ENCODE assay signal across 24 cellular contexts in genomic region chr20:40073535-40074111, GRCh38.
DNase-seq lines count a peak whose midpoint lies in the region; TF ChIP-seq lines count a peak whose summit lies in the region.
"Had no signal": no experiment of that assay in that cellular context is flagged by ENCODE, and none has a peak within 500 bp of the region (broad histone marks: within the 10 kb centered on the region; RNA-seq: fewer than 3 reads in every experiment).

No MANE protein-coding gene starts in this region.

- H3K27ac ChIP-seq in HUES64 (ENCODE audit: low read depth, low read length) (peak overlapping the region; percentile 71; the same call in 1 of the 2 replicates), tibial artery (no peak overlapping the region), stomach (no peak overlapping the region)
- H3K27ac ChIP-seq: ascending aorta, heart right ventricle, spleen had no signal

- H3K4me3 ChIP-seq in AG04449 (ENCODE audit: low read depth, low read length) (no peak overlapping the region), HUES64 (ENCODE audit: low read length) (no peak overlapping the region), astrocyte of the spinal cord (ENCODE audit: low read depth, low read length) (no peak overlapping the region), tibial artery (no peak overlapping the region), stomach (no peak overlapping the region)
- H3K4me3 ChIP-seq: ascending aorta, heart right ventricle, spleen had no signal

- WGBS in HUES64, result 12% methylated on average over 4 of the region's 4 CpGs
- 35 to 39% (median 36%) methylated on average over 4 of the region's 4 CpGs for whole genome bisulfite sequencing in stomach, 5 donors

- TF ChIP-seq CTCF in AG04449 (IDR thresholded peaks at IDR 0.05; ENCODE audit: insufficient read depth, low read length, missing control alignments), result no peak
- no peak for TF ChIP-seq CTCF in astrocyte of the spinal cord (IDR thresholded peaks at IDR 0.05; ENCODE audit: low read depth, low read length)
- TF ChIP-seq CTCF in tibial artery (IDR thresholded peaks at IDR 0.05), result no peak
- TF ChIP-seq CTCF in stomach (IDR thresholded peaks at IDR 0.05), result no peak
- no peak for TF ChIP-seq CTCF in GM20000 (IDR thresholded peaks at IDR 0.05; ENCODE audit: extremely low read depth, missing control alignments)

- H3K36me3 ChIP-seq in HUES64 (ENCODE audit: insufficient read depth, low read length), result no peaks in the 10 kb centered on the region
- H3K36me3 ChIP-seq in tibial artery, result no peaks in the 10 kb centered on the region
- no peaks in the 10 kb centered on the region for H3K36me3 ChIP-seq in stomach
- H3K36me3 ChIP-seq: ascending aorta, heart right ventricle, spleen had no signal

- POLR2A ChIA-PET in AG04449 (lab: Yijun Ruan, JAX), result no interaction called here

- H3K27me3 ChIP-seq in HUES64 (ENCODE audit: insufficient read depth, low read length) (no peaks in the 10 kb centered on the region), tibial artery (no peaks in the 10 kb centered on the region), stomach (no peaks in the 10 kb centered on the region)
- H3K27me3 ChIP-seq: ascending aorta, heart right ventricle had no signal

- TF ChIP-seq POLR2A in stomach (IDR thresholded peaks at IDR 0.05), result no peak

- H3K4me1 ChIP-seq in HUES64 (ENCODE audit: insufficient read depth, low read length) (peaks cover 26% of the 10 kb centered on the region), tibial artery (peaks cover 0 to 11% (median 6%) of the 10 kb centered on the region in 4 donors), stomach (no peaks in the 10 kb centered on the region)
- H3K4me1 ChIP-seq: ascending aorta had no signal

- H3K9me3 ChIP-seq in HUES64 (ENCODE audit: insufficient read depth, low read depth, low read length), result no peaks in the 10 kb centered on the region
- no peaks in the 10 kb centered on the region for H3K9me3 ChIP-seq in tibial artery
- H3K9me3 ChIP-seq in stomach, result peaks cover 0 to 16% (median 7%) of the 10 kb centered on the region in 4 donors

- no peak for TF ChIP-seq EP300 in stomach (IDR thresholded peaks at IDR 0.05)

- intact Hi-C loops in tibial artery (cut with DNase I; ENCODE audit: low total_unique reads), result no loop called here
- intact Hi-C loops in stomach (cut with DNase I; ENCODE audit: low total_unique reads), result no loop called here

- in situ Hi-C loops in astrocyte of the spinal cord (cut with HindIII; ENCODE audit: low sequenced_read_pairs), result no loop called here

- H3K9ac ChIP-seq in HUES64 (ENCODE audit: low read depth, low read length), result peak overlapping the region; percentile 37; the same call in 1 of the 2 replicates

- CTCF ChIA-PET in AG04449 (lab: Yijun Ruan, JAX), result no interaction called here

- DNase-seq in AG04449 (ENCODE audit: low read depth, low spot score) (peak; percentile 10), astrocyte of the spinal cord (ENCODE audit: low read depth, low spot score) (peak; percentile 42), islet precursor cell (peak; percentile 56), NCI-H345 treated with DMSO at 0.1 percent for 48 hours (lab: John Stamatoyannopoulos, UW; ENCODE audit: unreplicated experiment) (no peak), tibial artery (no peak), stomach (no peak), GM20000 (ENCODE audit: low spot score) (no peak)
- DNase-seq: ACHN; activated CD8-positive, alpha-beta T cell treated with anti-CD3 and anti-CD28 coated beads, Interleukin-2, amount 10 ng/mL, durations not matched to agents 7 days and 5 days; activated naive CD4-positive, alpha-beta T cell treated with anti-CD3 and anti-CD28 coated beads, Interleukin-2, amount 10 ng/mL, durations not matched to agents 7 days and 5 days; activated T-cell treated with anti-CD3 and anti-CD28 coated beads, Interleukin-2, amount 50 U/mL, for 24 hours; CD4-positive, CD25-positive, alpha-beta regulatory T cell; DMS153; heart right ventricle; HFFc6; KBM-7; NCI-H1048; NCI-H2081; NCI-H748 treated with DMSO at 0.1 percent for 48 hours; PC-3; spleen; T1000 had no signal

Comparison
In these comparisons a context has a peak if more than half of its experiments do, and no peak if none do; other contexts are left out.
1. DNase-seq: peak in AG04449 (single experiment), astrocyte of the spinal cord (single experiment) and islet precursor cell (single experiment); none in NCI-H345 treated with DMSO at 0.1 percent for 48 hours (single experiment), tibial artery (0 of 2), stomach (single experiment) and GM20000 (single experiment).